Comparison of ENCODE assay signal across 9 cellular contexts in the genomic region with DNA sequence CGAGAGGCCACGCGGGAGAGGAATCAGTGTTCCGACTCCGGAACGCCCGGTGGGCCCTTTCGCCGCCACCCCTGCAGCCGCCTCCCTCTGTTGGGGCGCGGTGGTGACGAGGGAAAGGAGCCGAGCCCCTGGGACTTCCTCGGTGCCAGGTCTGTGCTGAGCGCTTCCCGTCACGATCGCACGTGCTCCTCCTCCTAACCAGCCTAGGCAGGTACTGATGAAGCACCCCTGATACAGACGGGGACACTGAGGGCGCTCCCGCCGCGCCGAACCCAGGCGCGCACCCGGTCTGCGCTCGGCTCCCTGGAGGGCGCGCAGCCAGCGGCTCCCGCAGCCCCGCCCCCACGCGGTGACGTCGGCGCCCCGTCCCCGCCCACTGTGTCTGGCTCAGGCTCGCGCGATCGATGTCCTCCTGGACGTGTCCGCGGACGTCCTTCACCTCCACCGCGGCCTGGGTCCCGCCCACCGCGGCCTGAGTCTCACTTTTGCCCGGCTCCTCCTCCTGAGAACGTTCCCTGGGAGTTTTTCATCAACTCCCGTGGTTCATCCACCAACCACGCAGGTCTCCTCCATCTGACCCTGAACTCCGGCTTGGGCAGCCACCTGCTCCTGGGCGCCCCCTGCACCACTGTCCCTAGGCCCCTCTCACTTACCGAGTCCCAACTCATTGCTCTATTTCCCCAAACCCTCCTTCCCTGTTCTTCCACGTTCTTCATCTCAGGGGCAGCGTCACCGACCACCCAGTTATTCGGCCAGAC. TPM values are rescaled to one million over a fixed set of nuclear protein-coding genes. Genes with fewer than 3 reads are reported as not detected.
DNase-seq lines count a peak whose midpoint lies in the region; ATAC-seq, FAIRE-seq and TF ChIP-seq lines count a peak whose summit lies in the region.
"Had no signal": no experiment of that assay in that cellular context is flagged by ENCODE, and none has a peak within 500 bp of the region (broad histone marks: within the 10 kb centered on the region; RNA-seq: fewer than 3 reads in every experiment).

No MANE protein-coding gene starts in this region.

- FAIRE-seq in D721Med (lab: Jason Lieb, UNC): no peak

- no peaks in the 10 kb centered on the region for H3K4me1 ChIP-seq in iPS-18a (ENCODE audit: control insufficient read depth, low read depth, low read length)
- peaks cover 0 to 3% of the 10 kb centered on the region in 2 donors for H3K4me1 ChIP-seq in gastrocnemius medialis

- peak overlapping the region; percentile 40 for H3K9ac ChIP-seq in iPS-18a (ENCODE audit: low read length)

- ATAC-seq in GM21526 (IDR thresholded peaks at IDR 0.05; ENCODE audit: low FRiP score, unreplicated experiment) (peak; percentile 74), gastrocnemius medialis (no peak)

- H3K4me3 ChIP-seq in iPS-18a (ENCODE audit: low read length): peak overlapping the region; percentile 73
- peak overlapping the region; percentile 35 to 47 (median 38) for H3K4me3 ChIP-seq in gastrocnemius medialis

- H3K9me3 ChIP-seq in iPS-18a (ENCODE audit: control insufficient read depth, low read depth, low read length): no peaks in the 10 kb centered on the region
- H3K9me3 ChIP-seq in gastrocnemius medialis: no peaks in the 10 kb centered on the region

- TF ChIP-seq CTCF in D721Med (IDR thresholded peaks at IDR 0.05; ENCODE audit: insufficient read depth, missing control alignments) (no peak), gastrocnemius medialis (IDR thresholded peaks at IDR 0.05 in 4 of 5, conservative IDR thresholded peaks at IDR 0.05 in 1 of 5) (no peak)

- intact Hi-C loops in gastrocnemius medialis (cut with DNase I; ENCODE audit: low total_unique reads): no loop called here

- H3K36me3 ChIP-seq in iPS-18a (ENCODE audit: control insufficient read depth, low read depth, low read length): no peaks in the 10 kb centered on the region
- H3K36me3 ChIP-seq in gastrocnemius medialis: no peaks in the 10 kb centered on the region

- H3K27ac ChIP-seq in iPS-18a (ENCODE audit: low read length): no peak overlapping the region
- no peak overlapping the region for H3K27ac ChIP-seq in gastrocnemius medialis
- H3K27ac ChIP-seq: epithelial cell of prostate had no signal

- DNase-seq in D721Med (ENCODE audit: insufficient read length, low spot score) (peak; percentile 93), LoVo (ENCODE audit: low spot score) (peak; percentile 87), T-helper 2 cell (peak; percentile 12 to 78 (median 56)), astrocyte of the hippocampus (ENCODE audit: low read depth, low spot score) (peak; percentile 81), gastrocnemius medialis (no peak)
- DNase-seq in NK-92 treated with Interleukin-12 subunit alpha and Interleukin-12 subunit beta, amount 100 ng/mL, for 24 hours (lab: John Stamatoyannopoulos, UW): no peak

- in situ Hi-C loops in gastrocnemius medialis (cut with MboI; ENCODE audit: low sequenced_read_pairs in 4 of 4): no loop called here

- H3K27me3 ChIP-seq in iPS-18a (ENCODE audit: control insufficient read depth, insufficient read depth, low read length) (peaks cover 32% of the 10 kb centered on the region), gastrocnemius medialis (peaks cover 20 to 58% (median 21%) of the 10 kb centered on the region in 3 donors)

- TF ChIP-seq POLR2A in gastrocnemius medialis (IDR thresholded peaks at IDR 0.05): no peak

RNA-seq across cellular contexts. Expression of gene KLK15, which starts 2.6 kb away (rescaled TPM):
- total RNA-seq in gastrocnemius medialis: not detected

RNA-seq across cellular contexts. Expression of gene KLK1, which starts 12.4 kb away (rescaled TPM):
- under 1 TPM in 1 of 4 donors, not detected in 3; 0.41 TPM for total RNA-seq in gastrocnemius medialis

RNA-seq across cellular contexts. Expression of gene KLK3, which starts 18.8 kb away (rescaled TPM):
- not detected for total RNA-seq in gastrocnemius medialis

RNA-seq across cellular contexts. Expression of gene KLK2, which starts 37.3 kb away (rescaled TPM):
- not detected for total RNA-seq in gastrocnemius medialis

RNA-seq across cellular contexts. Expression of gene ACP4, which starts 45.7 kb away (rescaled TPM):
- not detected for total RNA-seq in gastrocnemius medialis

Comparison
In these comparisons a context has a peak if more than half of its experiments do, and no peak if none do; other contexts are left out.
1. DNase-seq: peak in D721Med (single experiment), LoVo (single experiment), T-helper 2 cell (5 of 5) and astrocyte of the hippocampus (single experiment); none in gastrocnemius medialis (0 of 2) and NK-92 treated with Interleukin-12 subunit alpha and Interleukin-12 subunit beta, amount 100 ng/mL, for 24 hours (single experiment).